15 cellular contexts compared by ENCODE assay signal in the genomic region with DNA sequence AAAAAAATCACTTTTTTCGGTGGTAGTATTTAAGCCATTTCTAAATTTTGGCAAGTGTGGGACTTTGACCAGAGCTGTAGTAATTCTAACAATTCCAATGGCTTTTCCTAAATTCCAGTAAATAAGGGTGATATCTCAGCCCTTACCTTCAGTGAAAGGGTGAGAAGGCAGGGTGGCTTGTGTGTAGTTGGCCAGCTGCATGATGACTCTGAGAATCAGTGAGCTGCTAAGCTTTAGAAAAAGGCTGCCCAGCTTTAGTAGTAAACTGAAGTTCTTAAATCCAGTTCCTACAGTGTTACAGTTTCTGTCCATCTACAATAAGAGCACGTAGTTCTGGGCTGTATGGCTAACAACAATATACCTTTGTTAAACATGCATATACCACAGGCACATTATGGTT. TPM values are rescaled to one million over a fixed set of nuclear protein-coding genes. Genes with fewer than 3 reads are reported as not detected.
DNase-seq lines count a peak whose midpoint lies in the region; ATAC-seq and TF ChIP-seq lines count a peak whose summit lies in the region.
"Had no signal": no experiment of that assay in that cellular context is flagged by ENCODE, and none has a peak within 500 bp of the region (broad histone marks: within the 10 kb centered on the region; RNA-seq: fewer than 3 reads in every experiment).

No MANE protein-coding gene starts in this region.

- no peaks in the 10 kb centered on the region for H3K27me3 Mint-ChIP-seq in brain
- no peaks in the 10 kb centered on the region for H3K27me3 Mint-ChIP-seq in CD4-positive, alpha-beta memory T cell
- H3K27me3 Mint-ChIP-seq: CD4-positive, CD25-positive, alpha-beta regulatory T cell had no signal

- peaks cover 22% of the 10 kb centered on the region for H3K4me1 Mint-ChIP-seq in brain
- no peaks in the 10 kb centered on the region for H3K4me1 Mint-ChIP-seq in CD4-positive, alpha-beta memory T cell

- no peaks in the 10 kb centered on the region for H3K9me3 ChIP-seq in neutrophil
- H3K9me3 ChIP-seq in CD4-positive, alpha-beta memory T cell (ENCODE audit: control insufficient read depth in 1 of 2, low read length in 2 of 2) = no peaks in the 10 kb centered on the region

- H3K27ac ChIP-seq in neutrophil = peak overlapping the region; percentile 59
- H3K27ac ChIP-seq in CD4-positive, alpha-beta memory T cell (ENCODE audit: low read depth, low read length) = no peak overlapping the region
- H3K27ac ChIP-seq: KMS-11, SK-N-MC had no signal

- no peaks in the 10 kb centered on the region for H3K27me3 ChIP-seq in neutrophil
- no peaks in the 10 kb centered on the region for H3K27me3 ChIP-seq in CD4-positive, alpha-beta memory T cell (ENCODE audit: insufficient read depth, low read length)

- POLR2A ChIA-PET in CD4-positive, alpha-beta memory T cell (lab: Charles Lee; ENCODE audit: partially characterized antibody) = no interaction called here

- H3K4me1 ChIP-seq in neutrophil (ENCODE audit: control insufficient read depth in 1 of 2, insufficient read depth in 1 of 2, low read depth in 1 of 2, low read length in 1 of 2) = peaks cover 9 to 15% of the 10 kb centered on the region in 2 experiments
- H3K4me1 ChIP-seq in CD4-positive, alpha-beta memory T cell (ENCODE audit: insufficient read depth, low read length) = no peaks in the 10 kb centered on the region

- H3K36me3 ChIP-seq in neutrophil = no peaks in the 10 kb centered on the region
- H3K36me3 ChIP-seq in CD4-positive, alpha-beta memory T cell (ENCODE audit: insufficient read depth, low read length) = no peaks in the 10 kb centered on the region

- intact Hi-C loops in CD4-positive, alpha-beta memory T cell (cut with micrococcal nuclease) = no loop called here

- DNase-seq in NAMALWA (ENCODE audit: low spot score) = no peak
- no peak for DNase-seq in stimulated activated CD4-positive, alpha-beta T cell treated with anti-CD3 and anti-CD28 coated beads, Interleukin-4, amount 100 ng/mL, for 4 hours
- DNase-seq in CD4-positive, alpha-beta memory T cell = no peak
- DNase-seq: kidney, NCI-H1930 had no signal

- CTCF ChIA-PET in CD4-positive, alpha-beta memory T cell (lab: Charles Lee; ENCODE audit: partially characterized antibody) = no interaction called here

- peak overlapping the region in 1 of 5 experiments; percentile 47 for H3K4me3 Mint-ChIP-seq in brain
- H3K4me3 Mint-ChIP-seq in CD4-positive, alpha-beta memory T cell = no peak overlapping the region
- H3K4me3 Mint-ChIP-seq: CD4-positive, CD25-positive, alpha-beta regulatory T cell; nephron had no signal

- H3K36me3 Mint-ChIP-seq in brain = peaks cover 15% of the 10 kb centered on the region
- H3K36me3 Mint-ChIP-seq in CD4-positive, alpha-beta memory T cell = peaks cover 14 to 27% of the 10 kb centered on the region in 2 donors

- TF ChIP-seq CTCF in brain (conservative IDR thresholded peaks at IDR 0.05) (no peak), neutrophil (IDR thresholded peaks at IDR 0.05) (no peak)

- peak overlapping the region; percentile 72 to 94 (median 84) for H3K27ac Mint-ChIP-seq in brain
- H3K27ac Mint-ChIP-seq in CD4-positive, alpha-beta memory T cell = no peak overlapping the region
- H3K27ac Mint-ChIP-seq: nephron had no signal

- ATAC-seq in GM19351 (IDR thresholded peaks at IDR 0.05; ENCODE audit: unreplicated experiment) = peak; percentile 14
- ATAC-seq in HG02840 (IDR thresholded peaks at IDR 0.05; ENCODE audit: low FRiP score, unreplicated experiment) = peak; percentile 7
- ATAC-seq in GM18909 (IDR thresholded peaks at IDR 0.05; ENCODE audit: poor library complexity, unreplicated experiment) = no peak

- no peaks in the 10 kb centered on the region for H3K9me3 Mint-ChIP-seq in brain
- H3K9me3 Mint-ChIP-seq in CD4-positive, alpha-beta memory T cell = peaks cover 0 to 1% (median 0%) of the 10 kb centered on the region in 8 donors
- H3K9me3 Mint-ChIP-seq: CD4-positive, CD25-positive, alpha-beta regulatory T cell; nephron had no signal

- H3K4me3 ChIP-seq in neutrophil (ENCODE audit: low read depth in 1 of 2, low read length in 1 of 2) = no peak overlapping the region
- H3K4me3 ChIP-seq in CD4-positive, alpha-beta memory T cell (ENCODE audit: low read length in 2 of 2) = no peak overlapping the region
- H3K4me3 ChIP-seq: SK-N-MC had no signal

RNA-seq across cellular contexts. Expression of a gene that starts 42.0 kb away (rescaled TPM):
- polyA plus RNA-seq in brain (ENCODE audit: insufficient read depth, low read depth, low replicate concordance) = 0.24 TPM
- total RNA-seq in CD4-positive, alpha-beta memory T cell = not detected
- not detected for polyA plus RNA-seq in CD4-positive, alpha-beta memory T cell
- total RNA-seq: CD4-positive, CD25-positive, alpha-beta regulatory T cell; glomerular endothelial cell had no signal

Comparison
In these comparisons a context has a peak if more than half of its experiments do, and no peak if none do; other contexts are left out.
1. H3K27ac Mint-ChIP-seq: peak in brain (5 of 5); none in CD4-positive, alpha-beta memory T cell (0 of 7).